In genomic region chr16:16120044-16120381, GRCh38 we compare ENCODE assay signal across 15 cellular contexts.
A peak's percentile ranks its signal among the peaks of the same experiment; 100 is the strongest.
DNase-seq lines count a peak whose midpoint lies in the region; ATAC-seq and TF ChIP-seq lines count a peak whose summit lies in the region.
"Had no signal": no experiment of that assay in that cellular context is flagged by ENCODE, and none has a peak within 500 bp of the region (broad histone marks: within the 10 kb centered on the region; RNA-seq: fewer than 3 reads in every experiment).

No MANE protein-coding gene starts in this region.

- H3K36me3 ChIP-seq in gastroesophageal sphincter, result peaks cover 0 to 73% of the 10 kb centered on the region in 2 donors
- peaks cover 52 to 97% (median 92%) of the 10 kb centered on the region in 4 donors for H3K36me3 ChIP-seq in stomach
- H3K36me3 ChIP-seq: prostate gland had no signal

- H3K27ac Mint-ChIP-seq in activated T-cell treated with anti-CD3 and anti-CD28 coated beads, Interleukin-2, amount 50 U/mL, for 72 hours, result peak overlapping the region; percentile 20

- H3K27me3 ChIP-seq in gastroesophageal sphincter, result no peaks in the 10 kb centered on the region
- no peaks in the 10 kb centered on the region for H3K27me3 ChIP-seq in stomach
- H3K27me3 ChIP-seq: ascending aorta had no signal

- POLR2A ChIA-PET in GM10248 (lab: Yijun Ruan, JAX), result no interaction called here

- CTCF ChIA-PET in GM10248 (lab: Yijun Ruan, JAX), result interaction anchor here (0.8 kb wide), 1 partner anchor 9 kb away, joined by 3 read pairs; no protein-coding TSS in a partner anchor

- intact Hi-C loops in stomach (cut with DNase I; ENCODE audit: low total_unique reads), result loop anchor here (5.0 to 10.0 kb wide), 2 partner anchors 85 to 243 kb away; no protein-coding TSS in a partner anchor

- WGBS in gastroesophageal sphincter (ENCODE audit: low coverage in 1 of 2), 2 donors, result 64 to 89% methylated on average over 3 to 6 of the region's 8 CpGs
- WGBS in stomach, 5 donors, result 29 to 56% (median 38%) methylated on average over 8 of the region's 8 CpGs

- no peak overlapping the region for H3K4me3 Mint-ChIP-seq in activated T-cell treated with anti-CD3 and anti-CD28 coated beads, Interleukin-2, amount 50 U/mL, for 72 hours

- H3K27ac ChIP-seq in gastroesophageal sphincter, result peak overlapping the region; percentile 31 to 82 (median 76)
- peak overlapping the region; percentile 30 to 73 (median 67) for H3K27ac ChIP-seq in stomach

- H3K36me3 Mint-ChIP-seq in activated T-cell treated with anti-CD3 and anti-CD28 coated beads, Interleukin-2, amount 50 U/mL, for 72 hours (ENCODE audit: insufficient read depth in 2 of 2), result peaks cover 33 to 77% of the 10 kb centered on the region in 2 donors

- no peak for DNase-seq in activated T-cell treated with anti-CD3 and anti-CD28 coated beads, Interleukin-2, amount 50 U/mL, for 72 hours
- DNase-seq in activated T-cell treated with anti-CD3 and anti-CD28 coated beads, Interleukin-2, amount 50 U/mL, for 1 hour, result no peak
- peak; percentile 91 for DNase-seq in NCI-H2196 treated with DMSO at 0.1 percent for 48 hours (lab: John Stamatoyannopoulos, UW; ENCODE audit: unreplicated experiment)
- DNase-seq in stomach, result peak; percentile 51
- DNase-seq in NCI-H1417 (lab: John Stamatoyannopoulos, UW), result no peak
- DNase-seq in GM10248 (ENCODE audit: extremely low spot score), result no peak
- DNase-seq in dedifferentiated amniotic fluid mesenchymal stem cell (ENCODE audit: extremely low spot score), result no peak
- DNase-seq: activated CD4-positive, alpha-beta T cell treated with anti-CD3 and anti-CD28 coated beads for 1 hour; DND-41; NCI-H187; PC-3 had no signal

- TF ChIP-seq POLR2A in gastroesophageal sphincter (IDR thresholded peaks at IDR 0.05) (no peak), stomach (IDR thresholded peaks at IDR 0.05) (no peak)

- H3K27me3 Mint-ChIP-seq in activated T-cell treated with anti-CD3 and anti-CD28 coated beads, Interleukin-2, amount 50 U/mL, for 72 hours (ENCODE audit: low read depth), result no peaks in the 10 kb centered on the region

- ATAC-seq in activated T-cell treated with anti-CD3 and anti-CD28 coated beads, Interleukin-2, amount 50 U/mL, for 72 hours (replicated peaks in 1 of 2), result no peak
- ATAC-seq in gastroesophageal sphincter, result no peak
- ATAC-seq: GM12878, PC-3 had no signal

- H3K9me3 Mint-ChIP-seq in activated T-cell treated with anti-CD3 and anti-CD28 coated beads, Interleukin-2, amount 50 U/mL, for 72 hours, result peaks cover 7 to 13% of the 10 kb centered on the region in 2 donors

- H3K9me3 ChIP-seq in gastroesophageal sphincter (peaks cover 0 to 13% (median 0%) of the 10 kb centered on the region in 3 donors), stomach (peaks cover 0 to 7% (median 3%) of the 10 kb centered on the region in 4 donors)
- H3K9me3 ChIP-seq: prostate gland had no signal

- H3K4me3 ChIP-seq in gastroesophageal sphincter (no peak overlapping the region), stomach (no peak overlapping the region)
- H3K4me3 ChIP-seq: ascending aorta, GM12878, prostate gland had no signal

- TF ChIP-seq EP300 in gastroesophageal sphincter (IDR thresholded peaks at IDR 0.05), result no peak
- no peak for TF ChIP-seq EP300 in stomach (IDR thresholded peaks at IDR 0.05)

- TF ChIP-seq CTCF in gastroesophageal sphincter (IDR thresholded peaks at IDR 0.05), result no peak
- TF ChIP-seq CTCF in stomach (IDR thresholded peaks at IDR 0.05), result no peak
- TF ChIP-seq CTCF in GM10248 (IDR thresholded peaks at IDR 0.05; ENCODE audit: control extremely low read depth, extremely low read depth, low read depth, missing control alignments), result no peak

- no peaks in the 10 kb centered on the region for H3K4me1 Mint-ChIP-seq in activated T-cell treated with anti-CD3 and anti-CD28 coated beads, Interleukin-2, amount 50 U/mL, for 72 hours (ENCODE audit: low read depth)

- H3K4me1 ChIP-seq in gastroesophageal sphincter (peaks cover 0 to 32% (median 7%) of the 10 kb centered on the region in 3 donors), stomach (peaks cover 0 to 17% (median 10%) of the 10 kb centered on the region in 4 donors)
- H3K4me1 ChIP-seq: ascending aorta, prostate gland had no signal

Comparison
In these comparisons a context has a peak if more than half of its experiments do, and no peak if none do; other contexts are left out.
1. DNase-seq: peak in NCI-H2196 treated with DMSO at 0.1 percent for 48 hours (single experiment) and stomach (single experiment); none in activated T-cell treated with anti-CD3 and anti-CD28 coated beads, Interleukin-2, amount 50 U/mL, for 72 hours (0 of 2), activated T-cell treated with anti-CD3 and anti-CD28 coated beads, Interleukin-2, amount 50 U/mL, for 1 hour (single experiment), NCI-H1417 (0 of 3), GM10248 (single experiment) and dedifferentiated amniotic fluid mesenchymal stem cell (single experiment).